1 cellular context compared by ENCODE assay signal in the genomic region with DNA sequence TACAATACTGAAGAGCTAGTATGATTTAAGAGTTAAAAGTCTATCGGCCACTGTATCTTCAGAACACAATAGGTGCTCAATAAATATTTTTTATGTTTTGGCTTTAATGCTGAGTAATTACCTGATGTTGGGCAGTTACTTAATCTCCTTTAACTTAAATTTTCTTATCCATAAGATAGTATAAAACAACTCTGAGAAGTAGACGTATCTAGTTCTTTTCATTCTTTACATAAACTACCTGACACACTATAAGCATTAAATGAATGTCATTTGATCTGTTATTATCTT.
TF ChIP-seq lines count a peak whose summit lies in the region.

No MANE protein-coding gene starts in this region.

TF ChIP-seq in H1, 55 proteins besides CTCF, POLR2A, EP300 and RAD21:
- no peak for TF ChIP-seq NANOG (IDR thresholded peaks at IDR 0.05; ENCODE audit: insufficient read depth, low read depth, low read length, poor library complexity, severe bottlenecking)
- TF ChIP-seq SUZ12 (IDR thresholded peaks at IDR 0.05; ENCODE audit: low read length): no peak
- TF ChIP-seq, protein P1, sequence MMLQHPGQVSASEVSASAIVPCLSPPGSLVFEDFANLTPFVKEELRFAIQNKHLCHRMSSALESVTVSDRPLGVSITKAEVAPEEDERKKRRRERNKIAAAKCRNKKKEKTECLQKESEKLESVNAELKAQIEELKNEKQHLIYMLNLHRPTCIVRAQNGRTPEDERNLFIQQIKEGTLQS (IDR thresholded peaks at IDR 0.05; ENCODE audit: insufficient read depth, low read depth, low read length): no peak
